17 cellular contexts compared by ENCODE assay signal in genomic region chr6:8029243-8029870, GRCh38. TPM values are rescaled to one million over a fixed set of nuclear protein-coding genes. Genes with fewer than 3 reads are reported as not detected.
DNase-seq lines count a peak whose midpoint lies in the region; ATAC-seq, FAIRE-seq and TF ChIP-seq lines count a peak whose summit lies in the region.
"Had no signal": no experiment of that assay in that cellular context is flagged by ENCODE, and none has a peak within 500 bp of the region (broad histone marks: within the 10 kb centered on the region; RNA-seq: fewer than 3 reads in every experiment).

No MANE protein-coding gene starts in this region.

- no TSS peak for BruUV-seq in K562 (replicated peaks; lab: Mats Ljungman, UMichigan)

- peak; percentile 35 for DNase-seq in D341Med (ENCODE audit: low spot score)
- DNase-seq in LHCN-M2 (ENCODE audit: low read depth): peak; percentile 11
- DNase-seq in K562 (ENCODE audit: extremely low read depth in 1 of 4, low spot score in 3 of 4): no peak
- DNase-seq in mesendoderm: peak; percentile 37
- DNase-seq in Kasumi-1 (lab: John Stamatoyannopoulos, UW): no peak
- no peak for DNase-seq in DMS114 treated with DMSO at 0.1 percent for 48 hours (lab: John Stamatoyannopoulos, UW; ENCODE audit: unreplicated experiment)
- DNase-seq in NCI-H1694 (lab: John Stamatoyannopoulos, UW): no peak
- no peak for DNase-seq in activated naive CD4-positive, alpha-beta T cell treated with anti-CD3 and anti-CD28 coated beads, Interleukin-2, amount 50 U/mL, for 16 hours
- DNase-seq: activated CD8-positive, alpha-beta T cell treated with anti-CD3 and anti-CD28 coated beads, Interleukin-2, amount 10 ng/mL, durations not matched to agents 7 days and 5 days; activated gamma-delta T cell; brain microvascular endothelial cell; C1 segment of cervical spinal cord; NCI-H2081 treated with DMSO at 0.1 percent for 48 hours; stimulated activated naive CD8-positive, alpha-beta T cell treated with anti-CD3 and anti-CD28 coated beads, Interleukin-15, Interleukin-2, amounts not matched to agents 100 U/mL and 50 U/mL, for 24 hours; T1000 had no signal

- no peak overlapping the region for H2BK5ac ChIP-seq in mesendoderm (ENCODE audit: low read length)

- no peaks in the 10 kb centered on the region for H3K79me1 ChIP-seq in mesendoderm (ENCODE audit: low read length)

- H2BK120ac ChIP-seq in mesendoderm (ENCODE audit: low read depth, low read length): no peak overlapping the region

- H3K4ac ChIP-seq in mesendoderm (ENCODE audit: low read depth, low read length): no peak overlapping the region

- CTCF ChIA-PET in K562 (lab: Yijun Ruan, JAX; ENCODE audit: low intra/inter-chr PET ratio): interaction anchor here (0.6 kb wide), 1 partner anchor 13 kb away, joined by 3 read pairs; no protein-coding TSS in a partner anchor

- no peaks in the 10 kb centered on the region for H3K9me1 ChIP-seq in K562 (ENCODE audit: control insufficient read depth, insufficient read depth, low read length)

- peaks cover 7% of the 10 kb centered on the region; the same call in 1 of the 3 replicates for H3K36me3 ChIP-seq in K562 (ENCODE audit: control insufficient read depth, insufficient read depth, low read length)
- no peaks in the 10 kb centered on the region for H3K36me3 ChIP-seq in mesendoderm (ENCODE audit: control insufficient read depth, insufficient read depth, low read length)
- H3K36me3 ChIP-seq: brain microvascular endothelial cell had no signal

- in situ Hi-C loops in K562 (cut with MboI): no loop called here

- no peak overlapping the region for H4K5ac ChIP-seq in mesendoderm (ENCODE audit: low read length)

- H4K20me1 ChIP-seq in K562 (replicated peaks; ENCODE audit: control insufficient read depth, insufficient read depth, low read length): no peaks in the 10 kb centered on the region; the same call in 1 of the 2 replicates

- H3K9ac ChIP-seq in K562 (ENCODE audit: insufficient read depth in 1 of 2, low read depth in 2 of 2, low read length in 2 of 2) (peak overlapping the region in 1 of 2 experiments; percentile 45; a peak in 2 of 4 replicates), mesendoderm (ENCODE audit: low read length) (no peak overlapping the region)

- no peak overlapping the region for H2AFZ ChIP-seq in K562 (ENCODE audit: low read depth, low read length)

- H3K4me2 ChIP-seq in K562 (ENCODE audit: insufficient read depth, low read length) (no peak overlapping the region), mesendoderm (ENCODE audit: low read length) (no peak overlapping the region)

- intact Hi-C loops in K562 (cut with micrococcal nuclease): no loop called here

- WGBS in K562 (ENCODE audit: insufficient coverage, low coverage, missing lambda C conversion rate): 52% methylated on average over 6 of the region's 6 CpGs
- WGBS in mesendoderm (ENCODE audit: extremely low coverage, insufficient coverage, low lambda C conversion rate): no CpG with 5 or more reads among the region's 6 CpGs

- H3K27me3 ChIP-seq in K562 (ENCODE audit: control insufficient read depth in 2 of 2, insufficient read depth in 2 of 2, low read length in 2 of 2) (no peaks in the 10 kb centered on the region), mesendoderm (ENCODE audit: insufficient read depth, low read length, poor library complexity) (no peaks in the 10 kb centered on the region)
- H3K27me3 ChIP-seq: brain microvascular endothelial cell had no signal

- no peak overlapping the region for H2BK15ac ChIP-seq in mesendoderm (replicated peaks; ENCODE audit: low read depth)

- no peak overlapping the region for H3K23ac ChIP-seq in mesendoderm (ENCODE audit: low read length)

- peaks cover 40% of the 10 kb centered on the region for H3K79me2 ChIP-seq in K562 (ENCODE audit: control insufficient read depth, insufficient read depth, low read length)
- no peaks in the 10 kb centered on the region for H3K79me2 ChIP-seq in mesendoderm (ENCODE audit: control insufficient read depth, insufficient read depth, low read length)

- no peak overlapping the region for H4K8ac ChIP-seq in mesendoderm (ENCODE audit: low read depth, low read length)

- no peaks in the 10 kb centered on the region for H3K9me3 ChIP-seq in K562 (replicated peaks; ENCODE audit: control insufficient read depth, insufficient read depth, low read depth, low read length)

- no peak overlapping the region for H3K4me3 ChIP-seq in K562
- no peak overlapping the region for H3K4me3 ChIP-seq in mesendoderm (ENCODE audit: low read length)
- H3K4me3 ChIP-seq: lung had no signal

- H3K27ac ChIP-seq in K562 (ENCODE audit: extremely low read depth, low read depth, low read length) (no peak overlapping the region), mesendoderm (ENCODE audit: low read depth, low read length) (no peak overlapping the region)
- H3K27ac ChIP-seq: brain microvascular endothelial cell had no signal

- H3K18ac ChIP-seq in mesendoderm (ENCODE audit: low read length): no peak overlapping the region

- TF ChIP-seq CTCF in K562 (IDR thresholded peaks at IDR 0.05 in 2 of 3, conservative IDR thresholded peaks at IDR 0.05 in 1 of 3; ENCODE audit: insufficient read depth in 2 of 3, low read depth in 1 of 3, low read length in 3 of 3): no peak

- H3K56ac ChIP-seq in mesendoderm (ENCODE audit: low read length): no peak overlapping the region

- no peak for FAIRE-seq in K562 (lab: Jason Lieb, UNC)
- FAIRE-seq: endometrium had no signal

- peaks cover 0 to 15% of the 10 kb centered on the region in 2 experiments; a peak in 3 of 5 replicates for H3K4me1 ChIP-seq in K562 (replicated peaks in 1 of 2; ENCODE audit: control insufficient read depth in 2 of 2, insufficient read depth in 2 of 2, low read length in 2 of 2)
- H3K4me1 ChIP-seq in mesendoderm (ENCODE audit: control insufficient read depth, low read depth, low read length): no peaks in the 10 kb centered on the region

- no peak for TF ChIP-seq RAD21 in K562 (CRISPR knock-in tag; conservative IDR thresholded peaks at IDR 0.05 in 1 of 2, IDR thresholded peaks at IDR 0.05 in 1 of 2)

- POLR2A ChIA-PET in K562 (lab: Yijun Ruan, JAX): interaction anchor here (0.7 kb wide), 1 partner anchor 187 kb away, joined by 3 read pairs; no protein-coding TSS in a partner anchor

- ATAC-seq in K562: peak; percentile 71
- ATAC-seq: activated CD8-positive, alpha-beta T cell treated with anti-CD3 and anti-CD28 coated beads, Interleukin-2, amount 10 ng/mL, durations not matched to agents 7 days and 5 days; stimulated activated naive CD8-positive, alpha-beta T cell treated with anti-CD3 and anti-CD28 coated beads, Interleukin-15, Interleukin-2, amounts not matched to agents 100 U/mL and 50 U/mL, for 24 hours had no signal

- H2AK5ac ChIP-seq in mesendoderm (ENCODE audit: low read length): no peak overlapping the region

- no peak for TF ChIP-seq POLR2A in K562 (conservative IDR thresholded peaks at IDR 0.05)

- no peak for TF ChIP-seq EP300 in K562 (IDR thresholded peaks at IDR 0.05; ENCODE audit: low read length)

TF ChIP-seq in K562, 482 proteins besides CTCF, POLR2A, EP300 and RAD21 (continues in another document):
- TF ChIP-seq IRF2 (CRISPR knock-in tag; IDR thresholded peaks at IDR 0.05) (no peak), GATA2 (CRISPR knock-in tag; IDR thresholded peaks at IDR 0.05) (0 out of 2 replicates have a peak, but pooled peaks have one; percentile 13), CBFB (CRISPR knock-in tag; IDR thresholded peaks at IDR 0.05) (0 out of 2 replicates have a peak, but pooled peaks have one; percentile 42), ZNF408 (CRISPR knock-in tag; IDR thresholded peaks at IDR 0.05; ENCODE audit: low read depth) (no peak), ZSCAN29 (IDR thresholded peaks at IDR 0.05) (no peak)

RNA-seq across cellular contexts. Expression of gene BLOC1S5, which starts 34.8 kb away (rescaled TPM):
- total RNA-seq in LHCN-M2 (2014; rRNA removed) (12.4 and 22.4 TPM in 2 replicates), K562 (2014; rRNA removed) (23.6 and 24.3 TPM in 2 replicates), K562 (2014; rRNA removed; fragmentation: Illumina TruSeq; extraction: Trizol) (29.6 and 32.8 TPM in 2 replicates), K562 (2015; rRNA removed; fragmentation: Illumina TruSeq; extraction: Trizol) (28.6 and 32.6 TPM in 2 replicates), K562 (2021) (22.1 and 27.7 TPM in 2 replicates)
- polyA plus RNA-seq in LHCN-M2 (2012): 6.9 TPM
- total RNA-seq in K562 (2011; cell fraction: chromatin; rRNA removed; ENCODE audit: low replicate concordance): 10.1 and 22.8 TPM in 2 replicates
- total RNA-seq in K562 (2011; cell fraction: nucleolus; rRNA removed): 5.3 and 5.5 TPM in 2 replicates
- total RNA-seq in K562 (2011; cell fraction: nucleoplasm; rRNA removed): 13.9 and 19.7 TPM in 2 replicates
- polyA plus RNA-seq in K562 (2011; rRNA removed) (19.9 and 27.9 TPM in 2 replicates), K562 (2014; fragmentation: Illumina TruSeq; extraction: Trizol) (32.4 and 41.0 TPM in 2 replicates), K562 (2014; fragmentation: Nextera tagmentation; extraction: Ambion mirVana) (10 to 100 TPM in 1 of 2 experiments, 1 to 10 TPM in 1; 8.5 to 13.1 TPM), K562 (2014; rRNA removed) (16.7 and 22.6 TPM in 2 replicates)
- 5.5 and 7.7 TPM in 2 replicates for polyA plus RNA-seq in K562 (2011; cell fraction: cytosol; rRNA removed)
- 2.7 and 3.7 TPM in 2 replicates for polyA plus RNA-seq in K562 (2011; cell fraction: nucleus; rRNA removed)
- polyA plus RNA-seq in K562 (2012): 19.8 and 21.9 TPM in 2 replicates
- polyA minus RNA-seq in K562 (2011; rRNA and poly(A)+ RNA removed): 35.4 and 37.7 TPM in 2 replicates
- polyA minus RNA-seq in K562 (2011; cell fraction: cytosol; rRNA and poly(A)+ RNA removed): 6.5 and 7.5 TPM in 2 replicates
- 6.3 and 8.9 TPM in 2 replicates for polyA minus RNA-seq in K562 (2011; cell fraction: nucleus; rRNA and poly(A)+ RNA removed)
- 7.0 TPM for polyA plus RNA-seq in mesendoderm (2013, experiment 1 of 2)
- polyA plus RNA-seq in mesendoderm (2013, experiment 2 of 2): 7.3 TPM

Comparison
In these comparisons a context has a peak if more than half of its experiments do, and no peak if none do; other contexts are left out.
1. DNase-seq: peak in D341Med (single experiment), LHCN-M2 (single experiment) and mesendoderm (single experiment); none in K562 (0 of 4), Kasumi-1 (0 of 2), DMS114 treated with DMSO at 0.1 percent for 48 hours (single experiment), NCI-H1694 (single experiment) and activated naive CD4-positive, alpha-beta T cell treated with anti-CD3 and anti-CD28 coated beads, Interleukin-2, amount 50 U/mL, for 16 hours (single experiment).